In genomic region chr11:112227002-112227401, GRCh38 we compare ENCODE assay signal across 8 cellular contexts. TPM values are rescaled to one million over a fixed set of nuclear protein-coding genes. Genes with fewer than 3 reads are reported as not detected.
DNase-seq lines count a peak whose midpoint lies in the region; ATAC-seq and TF ChIP-seq lines count a peak whose summit lies in the region.

No MANE protein-coding gene starts in this region.

- peak overlapping the region; percentile 97 to 98 for H3K27ac Mint-ChIP-seq in effector memory CD8-positive, alpha-beta T cell
- H3K27ac Mint-ChIP-seq in naive B cell = peak overlapping the region; percentile 98 to 99 (median 98)

- DNase-seq in NCI-H510A treated with DMSO at 0.1 percent for 48 hours (lab: John Stamatoyannopoulos, UW) = peak; percentile 19
- no peak for DNase-seq in NCI-H510A (lab: John Stamatoyannopoulos, UW)
- no peak for DNase-seq in Peyer's patch
- DNase-seq in effector memory CD8-positive, alpha-beta T cell = no peak
- DNase-seq in naive B cell = no peak
- no peak for DNase-seq in hippocampal formation (lab: John Stamatoyannopoulos, UW)

- H3K4me1 ChIP-seq in Peyer's patch = peaks cover 0 to 5% (median 3%) of the 10 kb centered on the region in 4 donors

- H3K36me3 Mint-ChIP-seq in effector memory CD8-positive, alpha-beta T cell (ENCODE audit: insufficient read depth) = peaks cover 37% of the 10 kb centered on the region
- H3K36me3 Mint-ChIP-seq in naive B cell = peaks cover 9 to 24% of the 10 kb centered on the region in 2 donors

- H3K27ac ChIP-seq in Peyer's patch = peak overlapping the region; percentile 94 to 97 (median 96)

- H3K36me3 ChIP-seq in Peyer's patch = peaks cover 0 to 15% (median 0%) of the 10 kb centered on the region in 3 donors

- H3K4me3 Mint-ChIP-seq in effector memory CD8-positive, alpha-beta T cell = peak overlapping the region; percentile 86 to 89
- peak overlapping the region; percentile 92 to 98 (median 95) for H3K4me3 Mint-ChIP-seq in naive B cell

- no peaks in the 10 kb centered on the region for H3K27me3 Mint-ChIP-seq in effector memory CD8-positive, alpha-beta T cell
- H3K27me3 Mint-ChIP-seq in naive B cell = no peaks in the 10 kb centered on the region

- no peak for ATAC-seq in effector memory CD8-positive, alpha-beta T cell (replicated peaks)
- ATAC-seq in naive B cell (ENCODE audit: low read depth in 2 of 2) (no peak), GM18498 (IDR thresholded peaks at IDR 0.05; ENCODE audit: unreplicated experiment) (no peak), GM18861 (IDR thresholded peaks at IDR 0.05; ENCODE audit: unreplicated experiment) (no peak)

- H3K9me3 Mint-ChIP-seq in effector memory CD8-positive, alpha-beta T cell = no peaks in the 10 kb centered on the region
- H3K9me3 Mint-ChIP-seq in naive B cell = no peaks in the 10 kb centered on the region

- no peaks in the 10 kb centered on the region for H3K9me3 ChIP-seq in Peyer's patch

- no peak for TF ChIP-seq CTCF in Peyer's patch (IDR thresholded peaks at IDR 0.05)

- TF ChIP-seq POLR2A in Peyer's patch (IDR thresholded peaks at IDR 0.05) = no peak

- H3K27me3 ChIP-seq in Peyer's patch = no peaks in the 10 kb centered on the region

- peak overlapping the region; percentile 68 to 97 (median 79) for H3K4me3 ChIP-seq in Peyer's patch

- H3K4me1 Mint-ChIP-seq in effector memory CD8-positive, alpha-beta T cell (ENCODE audit: low read depth in 2 of 2) = peaks cover 17 to 19% of the 10 kb centered on the region in 2 donors
- peaks cover 17 to 24% (median 22%) of the 10 kb centered on the region in 3 donors for H3K4me1 Mint-ChIP-seq in naive B cell

RNA-seq across cellular contexts. Expression of gene PTS, which starts 0.8 kb away (rescaled TPM):
- 10 to 100 TPM; 15.7 to 34.3 (median 24.5) TPM for total RNA-seq in Peyer's patch
- 10 to 100 TPM; 15.6 to 26.5 (median 22.7) TPM for polyA plus RNA-seq in naive B cell (ENCODE audit: low read depth in 6 of 6)

RNA-seq across cellular contexts. Expression of gene PLET1, which starts 33.7 kb away (rescaled TPM):
- not detected for total RNA-seq in Peyer's patch
- under 1 TPM in 1 of 6 donors, not detected in 5; 0.98 TPM for polyA plus RNA-seq in naive B cell (ENCODE audit: low read depth in 6 of 6)

RNA-seq across cellular contexts. Expression of gene BCO2, which starts 51.7 kb away (rescaled TPM):
- total RNA-seq in Peyer's patch = 10 to 100 TPM in 3 of 4 donors, 1 to 10 TPM in 1; 9.9 to 56.2 (median 25.4) TPM
- 1 to 10 TPM in 1 of 6 donors, under 1 TPM in 1, not detected in 4; 0.57 to 1.2 TPM for polyA plus RNA-seq in naive B cell (ENCODE audit: low read depth in 6 of 6)

RNA-seq across cellular contexts. Expression of gene TEX12, which starts 59.8 kb away (rescaled TPM):
- 1 to 10 TPM in 1 of 4 donors, not detected in 3; 2.0 TPM for total RNA-seq in Peyer's patch
- polyA plus RNA-seq in naive B cell (ENCODE audit: low read depth in 6 of 6) = under 1 TPM in 1 of 6 donors, not detected in 5; 0.65 TPM
